Comparison of ENCODE assay signal across 28 cellular contexts in the genomic region with DNA sequence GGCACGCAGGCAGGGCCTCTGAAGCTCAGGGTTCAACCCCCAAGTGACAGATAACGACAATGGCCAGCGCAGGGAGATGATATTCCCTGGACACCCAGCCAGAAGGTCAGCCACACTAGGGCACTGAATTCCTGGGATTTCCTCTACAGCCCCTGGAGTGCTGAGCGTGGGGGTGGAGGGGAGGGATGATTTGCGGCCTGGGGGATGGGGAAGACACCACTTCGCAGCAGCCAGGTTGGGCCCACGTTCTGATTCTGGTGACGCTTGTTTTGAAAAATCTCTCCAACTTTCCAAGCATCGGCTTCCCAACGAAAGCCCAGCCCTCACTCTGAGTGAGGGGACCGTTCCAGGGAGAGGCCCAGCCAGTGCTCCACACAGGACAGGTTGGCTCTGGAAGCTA. TPM values are rescaled to one million over a fixed set of nuclear protein-coding genes. Genes with fewer than 3 reads are reported as not detected.
"Had no signal": no experiment of that assay in that cellular context is flagged by ENCODE, and none has a peak within 500 bp of the region (broad histone marks: within the 10 kb centered on the region; RNA-seq: fewer than 3 reads in every experiment).

No MANE protein-coding gene starts in this region.

- H3K9me3 Mint-ChIP-seq: activated CD4-positive, alpha-beta T cell treated with anti-CD3 and anti-CD28 coated beads, Interleukin-2, amount 10 ng/mL, durations not matched to agents 7 days and 5 days; activated CD8-positive, alpha-beta T cell treated with anti-CD3 and anti-CD28 coated beads for 36 hours; activated naive CD4-positive, alpha-beta T cell treated with anti-CD3 and anti-CD28 coated beads, Interleukin-2, amount 50 U/mL, for 24 hours; activated naive CD8-positive, alpha-beta T cell treated with anti-CD3 and anti-CD28 coated beads, Interleukin-2, amount 50 U/mL, for 24 hours; activated T-helper 2 cell treated with anti-CD3 and anti-CD28 coated beads, Interferon-gamma antibody, Interleukin-2, Interleukin-4, amounts not matched to agents 10 μg/mL and 5 μg/mL and 100 μg/mL, durations not matched to agents 14 hours and 24 hours and 36 hours; mesothelial cell of epicardium; naive B cell; neural progenitor cell; stimulated activated effector memory CD8-positive, alpha-beta T cell treated with anti-CD3 and anti-CD28 coated beads, Interleukin-12 subunit alpha, Interleukin-12 subunit beta, amount 100 ng/mL, for 72 hours; stimulated activated naive CD8-positive, alpha-beta T cell treated with anti-CD3 and anti-CD28 coated beads, Interleukin-15, Interleukin-2, amounts not matched to agents 100 ng/mL and 50 ng/mL, for 24 hours; T-helper 1 cell treated with Interleukin-12 subunit alpha and Interleukin-12 subunit beta and Interleukin-4 antibody, amounts not matched to agents 30 μg/mL and 1 μg/mL, for 36 hours had no signal

- H3K27ac Mint-ChIP-seq: activated CD4-positive, alpha-beta T cell treated with anti-CD3 and anti-CD28 coated beads, Interleukin-2, amount 10 ng/mL, durations not matched to agents 7 days and 5 days; activated CD8-positive, alpha-beta T cell treated with anti-CD3 and anti-CD28 coated beads for 36 hours; activated naive CD4-positive, alpha-beta T cell treated with anti-CD3 and anti-CD28 coated beads, Interleukin-2, amount 50 U/mL, for 24 hours; activated naive CD8-positive, alpha-beta T cell treated with anti-CD3 and anti-CD28 coated beads, Interleukin-2, amount 50 U/mL, for 24 hours; activated T-helper 2 cell treated with anti-CD3 and anti-CD28 coated beads, Interferon-gamma antibody, Interleukin-2, Interleukin-4, amounts not matched to agents 10 μg/mL and 5 μg/mL and 100 μg/mL, durations not matched to agents 14 hours and 24 hours and 36 hours; immature natural killer cell; neural progenitor cell; stimulated activated effector memory CD8-positive, alpha-beta T cell treated with anti-CD3 and anti-CD28 coated beads, Interleukin-12 subunit alpha, Interleukin-12 subunit beta, amount 100 ng/mL, for 72 hours; stimulated activated naive CD8-positive, alpha-beta T cell treated with anti-CD3 and anti-CD28 coated beads, Interleukin-15, Interleukin-2, amounts not matched to agents 100 ng/mL and 50 ng/mL, for 24 hours; T-helper 1 cell treated with Interleukin-12 subunit alpha and Interleukin-12 subunit beta and Interleukin-4 antibody, amounts not matched to agents 30 μg/mL and 1 μg/mL, for 36 hours had no signal

- H3K9ac ChIP-seq: neural progenitor cell had no signal

- FAIRE-seq: endothelial cell of umbilical vein, urothelium cell line had no signal

- H3K4me1 Mint-ChIP-seq: activated CD4-positive, alpha-beta T cell treated with anti-CD3 and anti-CD28 coated beads, Interleukin-2, amount 10 ng/mL, durations not matched to agents 7 days and 5 days; activated naive CD4-positive, alpha-beta T cell treated with anti-CD3 and anti-CD28 coated beads, Interleukin-2, amount 50 U/mL, for 24 hours; activated naive CD8-positive, alpha-beta T cell treated with anti-CD3 and anti-CD28 coated beads, Interleukin-2, amount 50 U/mL, for 24 hours had no signal

- H3K27me3 ChIP-seq: gastroesophageal sphincter had no signal

- DNase-seq: activated CD4-positive, alpha-beta T cell treated with anti-CD3 and anti-CD28 coated beads for 1 hour; activated CD4-positive, alpha-beta T cell treated with anti-CD3 and anti-CD28 coated beads, Interleukin-2, amount 10 ng/mL, durations not matched to agents 7 days and 5 days; activated CD8-positive, alpha-beta T cell treated with anti-CD3 and anti-CD28 coated beads for 36 hours; activated naive CD8-positive, alpha-beta T cell treated with anti-CD3 and anti-CD28 coated beads, Interleukin-2, amount 50 U/mL, for 24 hours; activated T-cell treated with anti-CD3 and anti-CD28 coated beads, Interleukin-2, amount 50 U/mL, for 48 hours; amygdala; central memory CD4-positive, alpha-beta T cell; hippocampal formation; immature natural killer cell; naive B cell; stimulated activated CD4-positive, alpha-beta T cell treated with anti-CD3 and anti-CD28 coated beads, Interleukin-4, amount 100 ng/mL, for 24 hours; T1000; trophoblast cell had no signal

- H3K9me3 ChIP-seq: gastroesophageal sphincter, left lung, thoracic aorta had no signal

- H3K4me3 ChIP-seq: gastroesophageal sphincter, left lung, lung, neural progenitor cell, skin epidermis, thoracic aorta had no signal

- H3K4me2 ChIP-seq: neural progenitor cell had no signal

- H3K4me3 Mint-ChIP-seq: activated CD4-positive, alpha-beta T cell treated with anti-CD3 and anti-CD28 coated beads, Interleukin-2, amount 10 ng/mL, durations not matched to agents 7 days and 5 days; activated CD8-positive, alpha-beta T cell treated with anti-CD3 and anti-CD28 coated beads for 36 hours; activated naive CD4-positive, alpha-beta T cell treated with anti-CD3 and anti-CD28 coated beads, Interleukin-2, amount 50 U/mL, for 24 hours; activated naive CD8-positive, alpha-beta T cell treated with anti-CD3 and anti-CD28 coated beads, Interleukin-2, amount 50 U/mL, for 24 hours; immature natural killer cell; mesothelial cell of epicardium; stimulated activated effector memory CD8-positive, alpha-beta T cell treated with anti-CD3 and anti-CD28 coated beads, Interleukin-12 subunit alpha, Interleukin-12 subunit beta, amount 100 ng/mL, for 72 hours; stimulated activated naive CD8-positive, alpha-beta T cell treated with anti-CD3 and anti-CD28 coated beads, Interleukin-15, Interleukin-2, amounts not matched to agents 100 ng/mL and 50 ng/mL, for 24 hours; T-helper 1 cell treated with Interleukin-12 subunit alpha and Interleukin-12 subunit beta and Interleukin-4 antibody, amounts not matched to agents 30 μg/mL and 1 μg/mL, for 36 hours had no signal

- H2AFZ ChIP-seq: neural progenitor cell had no signal

- H3K27ac ChIP-seq: left lung, neural progenitor cell, skin epidermis, thoracic aorta had no signal

- H3K36me3 ChIP-seq: gastroesophageal sphincter, left lung, neural progenitor cell, thoracic aorta had no signal

- ATAC-seq: activated CD8-positive, alpha-beta T cell treated with anti-CD3 and anti-CD28 coated beads for 36 hours; activated naive CD8-positive, alpha-beta T cell treated with anti-CD3 and anti-CD28 coated beads, Interleukin-2, amount 50 U/mL, for 24 hours; gastroesophageal sphincter; left lung; sciatic nerve; stimulated activated effector memory CD8-positive, alpha-beta T cell treated with anti-CD3 and anti-CD28 coated beads, Interleukin-12 subunit alpha, Interleukin-12 subunit beta, amount 100 ng/mL, for 72 hours had no signal

- H3K36me3 Mint-ChIP-seq: activated naive CD4-positive, alpha-beta T cell treated with anti-CD3 and anti-CD28 coated beads, Interleukin-2, amount 50 U/mL, for 24 hours; immature natural killer cell; mesothelial cell of epicardium; naive B cell; neural progenitor cell; stimulated activated effector memory CD8-positive, alpha-beta T cell treated with anti-CD3 and anti-CD28 coated beads, Interleukin-12 subunit alpha, Interleukin-12 subunit beta, amount 100 ng/mL, for 72 hours had no signal

RNA-seq across cellular contexts. Expression of gene GFPT2, which starts 5.5 kb away (rescaled TPM):
- total RNA-seq: activated CD8-positive, alpha-beta T cell treated with anti-CD3 and anti-CD28 coated beads for 36 hours; activated T-helper 2 cell treated with anti-CD3 and anti-CD28 coated beads, Interferon-gamma antibody, Interleukin-2, Interleukin-4, amounts not matched to agents 10 μg/mL and 5 μg/mL and 100 μg/mL, durations not matched to agents 14 hours and 24 hours and 36 hours had no signal
- polyA plus RNA-seq: immature natural killer cell had no signal
